In the genomic region with DNA sequence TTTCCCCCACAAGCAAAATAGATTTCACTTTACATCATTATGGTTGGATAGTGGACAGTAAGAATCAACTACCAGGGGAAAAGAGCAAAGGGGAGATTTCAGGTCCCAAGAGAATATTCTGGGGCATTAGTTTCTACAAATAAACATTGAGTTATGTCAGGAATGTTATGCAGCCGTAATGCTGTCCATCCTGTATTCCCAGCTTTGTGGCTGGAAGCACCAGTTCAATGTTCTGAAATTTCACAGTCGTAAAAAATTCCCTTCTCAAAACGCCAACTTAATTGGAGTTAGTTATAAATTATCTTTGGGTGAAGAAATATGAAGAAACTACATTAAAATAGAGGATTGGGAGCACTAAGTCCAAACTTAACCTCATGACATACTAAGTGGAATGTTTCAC, we compare ENCODE assay signal across 17 cellular contexts.
DNase-seq lines count a peak whose midpoint lies in the region; ATAC-seq, FAIRE-seq and TF ChIP-seq lines count a peak whose summit lies in the region.
"Had no signal": no experiment of that assay in that cellular context is flagged by ENCODE, and none has a peak within 500 bp of the region (broad histone marks: within the 10 kb centered on the region; RNA-seq: fewer than 3 reads in every experiment).

No MANE protein-coding gene starts in this region.

- H3K4me3 ChIP-seq in liver (ENCODE audit: low read depth in 1 of 3, low read length in 3 of 3) (no peak overlapping the region), HepG2 (replicated peaks in 1 of 3; ENCODE audit: insufficient read depth in 1 of 3, low read depth in 2 of 3, low read length in 3 of 3) (no peak overlapping the region), brain microvascular endothelial cell (ENCODE audit: low read depth, low read length) (no peak overlapping the region), kidney (ENCODE audit: low read length in 2 of 2) (peak overlapping the region; percentile 30 to 43)
- H3K4me3 ChIP-seq: suprapubic skin had no signal

- H3K36me3 ChIP-seq in liver (ENCODE audit: control insufficient read depth in 4 of 4, insufficient read depth in 3 of 4, low read depth in 1 of 4, low read length in 3 of 4) (no peaks in the 10 kb centered on the region), HepG2 (replicated peaks in 1 of 2; ENCODE audit: control insufficient read depth in 1 of 2, insufficient read depth in 2 of 2, low read length in 2 of 2) (no peaks in the 10 kb centered on the region), brain microvascular endothelial cell (replicated peaks) (no peaks in the 10 kb centered on the region), kidney (ENCODE audit: control insufficient read depth in 1 of 2, insufficient read depth in 2 of 2, low read length in 2 of 2) (no peaks in the 10 kb centered on the region)
- H3K36me3 ChIP-seq: suprapubic skin had no signal

- FAIRE-seq in HepG2 (lab: Jason Lieb, UNC) = no peak
- FAIRE-seq in kidney (lab: Jason Lieb, UNC) = peak; percentile 81

- H3K27me3 ChIP-seq in liver (ENCODE audit: control insufficient read depth in 4 of 4, insufficient read depth in 4 of 4, low read length in 3 of 4) = no peaks in the 10 kb centered on the region
- no peaks in the 10 kb centered on the region for H3K27me3 ChIP-seq in HepG2 (ENCODE audit: control insufficient read depth in 1 of 2, insufficient read depth in 2 of 2, low read length in 2 of 2)
- H3K27me3 ChIP-seq in brain microvascular endothelial cell (replicated peaks) = no peaks in the 10 kb centered on the region
- H3K27me3 ChIP-seq: suprapubic skin had no signal

- 66% methylated on average over 3 of the region's 3 CpGs for WGBS in liver
- WGBS in HepG2 (ENCODE audit: low lambda C conversion rate) = 4% methylated on average over 3 of the region's 3 CpGs

- no peak overlapping the region for H3K4me3 Mint-ChIP-seq in naive thymus-derived CD8-positive, alpha-beta T cell
- H3K4me3 Mint-ChIP-seq: central memory CD8-positive, alpha-beta T cell; naive B cell had no signal

- TF ChIP-seq EP300 in HepG2 (IDR thresholded peaks at IDR 0.05; ENCODE audit: low read depth in 2 of 2, low read length in 2 of 2) (no peak), HepG2 (CRISPR knock-in tag; IDR thresholded peaks at IDR 0.05; ENCODE audit: borderline replicate concordance) (no peak)

- H3K9ac ChIP-seq in liver (ENCODE audit: low read depth in 1 of 2, low read length in 2 of 2) = no peak overlapping the region
- H3K9ac ChIP-seq in HepG2 (ENCODE audit: insufficient read depth, low read depth, low read length) = no peak overlapping the region
- H3K9ac ChIP-seq in kidney (ENCODE audit: low read length in 2 of 2) = no peak overlapping the region

- no peaks in the 10 kb centered on the region for H4K20me1 ChIP-seq in HepG2 (ENCODE audit: insufficient read depth, low read length)

- H3K27me3 Mint-ChIP-seq in naive thymus-derived CD8-positive, alpha-beta T cell = peaks cover 0 to 1% (median 0%) of the 10 kb centered on the region in 5 donors
- H3K27me3 Mint-ChIP-seq: central memory CD8-positive, alpha-beta T cell; naive B cell had no signal

- TF ChIP-seq CTCF in liver (IDR thresholded peaks at IDR 0.05; ENCODE audit: low read depth, low read length, missing input control) (no peak), HepG2 (CRISPR knock-in tag; IDR thresholded peaks at IDR 0.05) (no peak), brain microvascular endothelial cell (IDR thresholded peaks at IDR 0.05; ENCODE audit: low read depth, low read length, missing control alignments) (no peak), kidney (IDR thresholded peaks at IDR 0.05; ENCODE audit: borderline replicate concordance, extremely low read depth, insufficient read depth) (no peak)

- no peak overlapping the region for H3K27ac Mint-ChIP-seq in activated naive CD4-positive, alpha-beta T cell treated with anti-CD3 and anti-CD28 coated beads, Interleukin-2, amount 50 U/mL, for 72 hours
- no peak overlapping the region for H3K27ac Mint-ChIP-seq in naive thymus-derived CD8-positive, alpha-beta T cell
- H3K27ac Mint-ChIP-seq: naive B cell had no signal

- peaks cover 21 to 23% of the 10 kb centered on the region in 2 donors for H3K9me3 Mint-ChIP-seq in activated naive CD4-positive, alpha-beta T cell treated with anti-CD3 and anti-CD28 coated beads, Interleukin-2, amount 50 U/mL, for 72 hours
- H3K9me3 Mint-ChIP-seq in naive thymus-derived CD8-positive, alpha-beta T cell = peaks cover 0 to 33% (median 6%) of the 10 kb centered on the region in 9 donors

- H3K36me3 Mint-ChIP-seq in activated naive CD4-positive, alpha-beta T cell treated with anti-CD3 and anti-CD28 coated beads, Interleukin-2, amount 50 U/mL, for 72 hours = no peaks in the 10 kb centered on the region
- H3K36me3 Mint-ChIP-seq in naive thymus-derived CD8-positive, alpha-beta T cell = no peaks in the 10 kb centered on the region
- H3K36me3 Mint-ChIP-seq: naive B cell had no signal

- CTCF ChIA-PET in HepG2 (lab: Yijun Ruan, JAX; ENCODE audit: low intra/inter-chr PET ratio, low total read pairs) = no interaction called here

- DNase-seq in HepG2 (ENCODE audit: low spot score) (no peak), brain microvascular endothelial cell (peak; percentile 64), kidney (no peak), NCI-H524 (lab: John Stamatoyannopoulos, UW) (no peak)
- no peak for DNase-seq in activated naive CD4-positive, alpha-beta T cell treated with anti-CD3 and anti-CD28 coated beads, Interleukin-2, amount 50 U/mL, for 72 hours (ENCODE audit: low spot score in 2 of 2)
- DNase-seq in naive thymus-derived CD8-positive, alpha-beta T cell = no peak
- DNase-seq: head of caudate nucleus; naive B cell; NCI-H1436 treated with DMSO at 0.1 percent for 48 hours; NK-92 treated with Interleukin-12 subunit alpha and Interleukin-12 subunit beta, amount 100 ng/mL, for 24 hours; stimulated activated CD4-positive, alpha-beta T cell treated with anti-CD3 and anti-CD28 coated beads, Interleukin-4, amount 100 ng/mL, for 4 hours; T1000 had no signal

- H3K27ac ChIP-seq in liver (ENCODE audit: low read depth in 1 of 2, low read length in 2 of 2) (no peak overlapping the region), HepG2 (ENCODE audit: extremely low read length, insufficient read depth, low read length) (no peak overlapping the region), brain microvascular endothelial cell (peak overlapping the region; percentile 46), kidney (ENCODE audit: low read depth in 2 of 2, low read length in 2 of 2) (peak overlapping the region in 1 of 2 donors; percentile 38)
- H3K27ac ChIP-seq: HL-60, suprapubic skin had no signal

- H3K9me3 ChIP-seq in liver (ENCODE audit: control insufficient read depth in 4 of 4, low read length in 3 of 4) = no peaks in the 10 kb centered on the region
- no peaks in the 10 kb centered on the region for H3K9me3 ChIP-seq in HepG2 (ENCODE audit: low read length)
- no peaks in the 10 kb centered on the region for H3K9me3 ChIP-seq in kidney (ENCODE audit: control insufficient read depth in 1 of 2, low read length in 2 of 2)
- H3K9me3 ChIP-seq: suprapubic skin had no signal

- ATAC-seq in HepG2 = no peak
- no peak for ATAC-seq in activated naive CD4-positive, alpha-beta T cell treated with anti-CD3 and anti-CD28 coated beads, Interleukin-2, amount 50 U/mL, for 72 hours
- no peak for ATAC-seq in GM21447 (IDR thresholded peaks at IDR 0.05; ENCODE audit: unreplicated experiment)
- ATAC-seq in naive thymus-derived CD8-positive, alpha-beta T cell = no peak

- intact Hi-C loops in HepG2 (cut with micrococcal nuclease; ENCODE audit: unreplicated experiment) (loop anchor here (5.0 kb wide), 1 partner anchor 185 kb away; no protein-coding TSS in a partner anchor), kidney (cut with DNase I) (no loop called here)

- H3K79me2 ChIP-seq in HepG2 (ENCODE audit: insufficient read depth, low read length) = no peaks in the 10 kb centered on the region

- no peak overlapping the region for H2AFZ ChIP-seq in HepG2 (ENCODE audit: low read length)

- no TSS peak for BruUV-seq in HepG2 (replicated peaks; lab: Mats Ljungman, UMichigan)

- no peaks in the 10 kb centered on the region for H3K4me1 Mint-ChIP-seq in naive thymus-derived CD8-positive, alpha-beta T cell
- H3K4me1 Mint-ChIP-seq: central memory CD8-positive, alpha-beta T cell; naive B cell had no signal

- TF ChIP-seq POLR2A in HepG2 (IDR thresholded peaks at IDR 0.05; ENCODE audit: insufficient read depth in 1 of 2, low read depth in 2 of 2, low read length in 2 of 2) = no peak

- H3K4me2 ChIP-seq in HepG2 (ENCODE audit: low read depth, low read length) = no peak overlapping the region

- H3K4me1 ChIP-seq in liver (ENCODE audit: control insufficient read depth in 4 of 4, insufficient read depth in 4 of 4, low read length in 3 of 4) (no peaks in the 10 kb centered on the region), HepG2 (ENCODE audit: insufficient read depth, low read length) (no peaks in the 10 kb centered on the region), kidney (ENCODE audit: control insufficient read depth in 1 of 2, insufficient read depth in 1 of 2, low read depth in 1 of 2, low read length in 2 of 2) (no peaks in the 10 kb centered on the region)
- H3K4me1 ChIP-seq: suprapubic skin had no signal

- no peak for TF ChIP-seq RAD21 in liver (IDR thresholded peaks at IDR 0.05)
- TF ChIP-seq RAD21 in HepG2 (CRISPR knock-in tag; IDR thresholded peaks at IDR 0.05) = no peak

- in situ Hi-C loops in HepG2 (cut with HindIII; ENCODE audit: extremely low pct_ligation_motif_present, low pct_unique_long_range_greater_than_20kb) = no loop called here
- in situ Hi-C loops in brain microvascular endothelial cell (cut with HindIII; ENCODE audit: low pct_ligation_motif_present, low sequenced_read_pairs) = no loop called here

- POLR2A ChIA-PET in HepG2 (lab: Yijun Ruan, JAX) = no interaction called here
- POLR2A ChIA-PET in naive thymus-derived CD8-positive, alpha-beta T cell (lab: Charles Lee) = no interaction called here

TF ChIP-seq in liver, 16 proteins besides CTCF, POLR2A, EP300 and RAD21 (continues in another document):
- no peak for TF ChIP-seq YY1 (IDR thresholded peaks at IDR 0.05)
- TF ChIP-seq NR2F2 (IDR thresholded peaks at IDR 0.05) = peak; percentile 59

TF ChIP-seq in HepG2, 621 proteins besides CTCF, POLR2A, EP300 and RAD21 (continues in another document):
- TF ChIP-seq SOX6 (IDR thresholded peaks at IDR 0.05) (no peak), SOX6 (CRISPR knock-in tag; IDR thresholded peaks at IDR 0.05) (no peak), ZNF878 (CRISPR knock-in tag; IDR thresholded peaks at IDR 0.05) (no peak), TP53 (CRISPR knock-in tag; conservative IDR thresholded peaks at IDR 0.05) (no peak), ISL2 (CRISPR knock-in tag; IDR thresholded peaks at IDR 0.05) (no peak), ZNF660 (CRISPR knock-in tag; IDR thresholded peaks at IDR 0.05; ENCODE audit: borderline replicate concordance, low read depth) (no peak), ZFP62 (CRISPR knock-in tag; IDR thresholded peaks at IDR 0.05) (no peak)
- TF ChIP-seq, protein P1, sequence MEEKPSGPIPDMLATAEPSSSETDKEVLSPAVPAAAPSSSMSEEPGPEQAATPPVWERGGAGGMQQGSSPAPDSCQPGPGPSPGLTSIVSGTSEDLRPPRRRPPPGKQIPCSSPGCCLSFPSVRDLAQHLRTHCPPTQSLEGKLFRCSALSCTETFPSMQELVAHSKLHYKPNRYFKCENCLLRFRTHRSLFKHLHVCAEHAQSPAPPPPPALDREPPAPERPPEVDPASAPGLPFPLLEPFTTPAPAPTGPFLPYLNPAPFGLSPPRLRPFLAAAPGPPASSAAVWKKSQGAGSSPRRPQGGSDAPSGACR (CRISPR knock-in tag; IDR thresholded peaks at IDR 0.05) = no peak

Comparison
In these comparisons a context has a peak if more than half of its experiments do, and no peak if none do; other contexts are left out.
1. H3K4me3 ChIP-seq: peak in kidney (2 of 2); none in liver (0 of 3), HepG2 (0 of 3) and brain microvascular endothelial cell (single experiment).